ENCODE assay signal across 8 cellular contexts in the genomic region with DNA sequence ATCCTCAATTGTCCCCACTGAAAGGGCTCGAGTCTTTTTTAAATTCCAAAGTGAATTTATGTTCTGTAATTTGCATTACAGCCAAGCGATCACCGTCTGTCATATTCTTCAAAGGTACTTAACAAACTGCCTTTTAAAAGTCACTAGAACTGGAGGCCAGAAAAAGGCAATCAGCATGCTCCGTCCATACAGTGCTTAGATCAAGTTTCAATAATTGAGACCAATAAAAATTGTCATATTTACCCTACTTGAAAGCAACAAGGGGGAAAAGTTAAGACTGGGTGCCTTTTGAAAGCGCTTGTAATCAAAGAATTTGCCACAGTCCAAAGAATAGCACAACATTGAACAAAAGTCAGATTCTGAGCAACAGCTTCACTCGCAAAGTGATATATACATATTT. TPM values are rescaled to one million over a fixed set of nuclear protein-coding genes. Genes with fewer than 3 reads are reported as not detected.
DNase-seq lines count a peak whose midpoint lies in the region; ATAC-seq and TF ChIP-seq lines count a peak whose summit lies in the region.

No MANE protein-coding gene starts in this region.

- ATAC-seq in CD4-positive, alpha-beta T cell (ENCODE audit: poor library complexity): no peak
- ATAC-seq in HG03280 (IDR thresholded peaks at IDR 0.05; ENCODE audit: unreplicated experiment) (no peak), HG03469 (IDR thresholded peaks at IDR 0.05; ENCODE audit: unreplicated experiment) (no peak)

- DNase-seq in CD4-positive, alpha-beta T cell: no peak
- peak; percentile 86 for DNase-seq in NCI-H1092 treated with DMSO at 0.1 percent for 48 hours (lab: John Stamatoyannopoulos, UW)
- DNase-seq in colonic mucosa: no peak
- DNase-seq in nephron progenitor cell: no peak
- no peak for DNase-seq in stimulated activated CD4-positive, alpha-beta T cell treated with anti-CD3 and anti-CD28 coated beads, Interleukin-4, amount 100 ng/mL, for 1 hour
- no peak for DNase-seq in KBM-7

- peak overlapping the region in 1 of 2 donors; percentile 41 for H3K9ac ChIP-seq in colonic mucosa (ENCODE audit: low read depth in 2 of 2, low read length in 2 of 2)

- peak overlapping the region; percentile 90 for H3K4me3 Mint-ChIP-seq in CD4-positive, alpha-beta T cell
- H3K4me3 Mint-ChIP-seq in nephron progenitor cell: no peak overlapping the region

- intact Hi-C loops in CD4-positive, alpha-beta T cell (cut with DNase I, micrococcal nuclease): no loop called here
- intact Hi-C loops in colonic mucosa (cut with DNase I): no loop called here

- H3K36me3 Mint-ChIP-seq in CD4-positive, alpha-beta T cell (ENCODE audit: low read depth): peaks cover 3% of the 10 kb centered on the region
- H3K36me3 Mint-ChIP-seq in nephron progenitor cell (ENCODE audit: low read depth): no peaks in the 10 kb centered on the region

- H3K4me1 ChIP-seq in colonic mucosa: peaks cover 7% of the 10 kb centered on the region

- H3K27me3 Mint-ChIP-seq in CD4-positive, alpha-beta T cell: peaks cover 28% of the 10 kb centered on the region
- H3K27me3 Mint-ChIP-seq in nephron progenitor cell (ENCODE audit: low read depth, poor library complexity): peaks cover 28% of the 10 kb centered on the region

- no peaks in the 10 kb centered on the region for H3K9me3 ChIP-seq in CD4-positive, alpha-beta T cell (ENCODE audit: control insufficient read depth, low read length)
- H3K9me3 ChIP-seq in colonic mucosa: no peaks in the 10 kb centered on the region

- peak overlapping the region; percentile 37 for H3K4me3 ChIP-seq in colonic mucosa

- no peak overlapping the region for H3K27ac Mint-ChIP-seq in CD4-positive, alpha-beta T cell
- H3K27ac Mint-ChIP-seq in nephron progenitor cell: peak overlapping the region; percentile 87

- POLR2A ChIA-PET in CD4-positive, alpha-beta T cell (lab: Charles Lee): no interaction called here

- no peaks in the 10 kb centered on the region for H3K9me3 Mint-ChIP-seq in CD4-positive, alpha-beta T cell
- no peaks in the 10 kb centered on the region for H3K9me3 Mint-ChIP-seq in nephron progenitor cell

- H3K27ac ChIP-seq in CD4-positive, alpha-beta T cell (ENCODE audit: low read depth, low read length): no peak overlapping the region
- peak overlapping the region; percentile 64 for H3K27ac ChIP-seq in colonic mucosa

- H3K36me3 ChIP-seq in colonic mucosa: no peaks in the 10 kb centered on the region

- in situ Hi-C loops in KBM-7 (cut with MboI; ENCODE audit: low pct_unique_long_range_greater_than_20kb, low sequenced_read_pairs): no loop called here

- peaks cover 31% of the 10 kb centered on the region for H3K4me1 Mint-ChIP-seq in CD4-positive, alpha-beta T cell (ENCODE audit: low read depth)
- H3K4me1 Mint-ChIP-seq in nephron progenitor cell: peaks cover 32% of the 10 kb centered on the region

- peaks cover 76% of the 10 kb centered on the region for H3K27me3 ChIP-seq in CD4-positive, alpha-beta T cell (ENCODE audit: control insufficient read depth, insufficient read depth, low read length)
- no peaks in the 10 kb centered on the region for H3K27me3 ChIP-seq in colonic mucosa

- CTCF ChIA-PET in CD4-positive, alpha-beta T cell (lab: Charles Lee): no interaction called here

- TF ChIP-seq CTCF in CD4-positive, alpha-beta T cell (IDR thresholded peaks at IDR 0.05): no peak
- TF ChIP-seq CTCF in colonic mucosa (IDR thresholded peaks at IDR 0.05) (no peak), nephron progenitor cell (IDR thresholded peaks at IDR 0.05) (no peak)

RNA-seq across cellular contexts. Expression of a gene that starts 9.0 kb away (rescaled TPM):
- total RNA-seq in CD4-positive, alpha-beta T cell: under 1 TPM; 0.63 to 0.64 TPM
- total RNA-seq in colonic mucosa: 10 to 100 TPM; 10.5 to 12.8 TPM

Comparison
In these comparisons a context has a peak if more than half of its experiments do, and no peak if none do; other contexts are left out.
1. RNA of a gene that starts 9.0 kb away (total RNA-seq): 10.5 to 12.8 TPM in colonic mucosa; 0.63 to 0.64 TPM in CD4-positive, alpha-beta T cell; every median in the first group is over 4 times any median in the second.